In the genomic region with DNA sequence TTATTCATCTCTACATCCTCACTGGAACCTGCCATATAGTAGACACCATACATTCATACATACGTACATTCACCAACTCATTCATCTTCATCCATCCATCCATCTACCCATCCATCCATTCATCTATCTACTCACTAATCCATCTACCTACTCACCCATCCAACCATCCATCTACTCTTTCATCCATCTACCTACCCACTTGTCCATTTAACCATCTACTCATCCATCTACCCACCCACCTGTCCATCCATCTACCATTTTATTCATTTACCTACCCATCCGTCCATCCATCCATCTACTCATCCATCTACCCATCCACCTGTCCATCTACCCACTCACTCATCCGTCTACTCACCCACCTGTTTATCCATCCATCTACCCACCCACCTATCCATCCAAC, we compare ENCODE assay signal across 1 cellular context.
TF ChIP-seq lines count a peak whose summit lies in the region.

No MANE protein-coding gene starts in this region.

TF ChIP-seq in IMR-90, 13 proteins besides CTCF, POLR2A, EP300 and RAD21:
- TF ChIP-seq SMC3 (IDR thresholded peaks at IDR 0.05; ENCODE audit: low read depth, low read length) = no peak
- TF ChIP-seq, protein P1, sequence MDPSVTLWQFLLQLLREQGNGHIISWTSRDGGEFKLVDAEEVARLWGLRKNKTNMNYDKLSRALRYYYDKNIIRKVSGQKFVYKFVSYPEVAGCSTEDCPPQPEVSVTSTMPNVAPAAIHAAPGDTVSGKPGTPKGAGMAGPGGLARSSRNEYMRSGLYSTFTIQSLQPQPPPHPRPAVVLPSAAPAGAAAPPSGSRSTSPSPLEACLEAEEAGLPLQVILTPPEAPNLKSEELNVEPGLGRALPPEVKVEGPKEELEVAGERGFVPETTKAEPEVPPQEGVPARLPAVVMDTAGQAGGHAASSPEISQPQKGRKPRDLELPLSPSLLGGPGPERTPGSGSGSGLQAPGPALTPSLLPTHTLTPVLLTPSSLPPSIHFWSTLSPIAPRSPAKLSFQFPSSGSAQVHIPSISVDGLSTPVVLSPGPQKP (IDR thresholded peaks at IDR 0.05; ENCODE audit: borderline replicate concordance, low read depth, low read length) = no peak
- no peak for TF ChIP-seq FOS (IDR thresholded peaks at IDR 0.05; ENCODE audit: low read depth, low read length)
- TF ChIP-seq CHD1 (IDR thresholded peaks at IDR 0.05; ENCODE audit: low read depth, low read length) = no peak
- no peak for TF ChIP-seq BHLHE40 (IDR thresholded peaks at IDR 0.05; ENCODE audit: low read depth, low read length)
- no peak for TF ChIP-seq RCOR1 (IDR thresholded peaks at IDR 0.05; ENCODE audit: insufficient replicate concordance, low read length)
- no peak for TF ChIP-seq CEBPB (IDR thresholded peaks at IDR 0.05; ENCODE audit: low read depth, low read length)
- TF ChIP-seq NFE2L2 (IDR thresholded peaks at IDR 0.05; ENCODE audit: low read depth, low read length) = no peak
- TF ChIP-seq MAZ (IDR thresholded peaks at IDR 0.05; ENCODE audit: borderline replicate concordance, low read depth, low read length) = no peak
- no peak for TF ChIP-seq MAFK (IDR thresholded peaks at IDR 0.05; ENCODE audit: low read depth, low read length)
- TF ChIP-seq MXI1 (IDR thresholded peaks at IDR 0.05; ENCODE audit: borderline replicate concordance, low read depth, low read length) = no peak
- no peak for TF ChIP-seq USF2 (IDR thresholded peaks at IDR 0.05; ENCODE audit: low read depth, low read length)
- no peak for TF ChIP-seq RFX5 (IDR thresholded peaks at IDR 0.05; ENCODE audit: low read depth, low read length)
